15 cellular contexts compared by ENCODE assay signal in the genomic region with DNA sequence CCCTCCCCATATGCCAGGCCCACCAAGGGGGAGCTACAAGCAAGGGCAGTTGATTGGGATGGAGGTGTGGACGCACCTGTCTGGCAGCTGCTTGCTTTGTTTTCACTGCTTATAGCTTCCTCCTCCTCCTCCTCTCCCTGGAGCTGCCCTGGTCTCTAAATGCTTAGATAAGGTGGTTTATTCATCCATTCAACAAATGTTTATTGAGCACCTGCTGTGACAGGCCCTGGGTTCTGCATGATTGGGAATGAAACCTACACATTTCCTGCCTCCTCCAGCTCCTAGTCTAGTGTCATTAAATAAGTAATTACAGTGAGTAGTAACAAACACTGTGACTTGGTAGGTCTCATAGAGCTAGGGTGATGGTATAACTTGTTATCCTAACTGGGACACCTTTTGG. TPM values are rescaled to one million over a fixed set of nuclear protein-coding genes. Genes with fewer than 3 reads are reported as not detected.
A peak's percentile ranks its signal among the peaks of the same experiment; 100 is the strongest.
DNase-seq lines count a peak whose midpoint lies in the region; ATAC-seq, FAIRE-seq and TF ChIP-seq lines count a peak whose summit lies in the region.
"Had no signal": no experiment of that assay in that cellular context is flagged by ENCODE, and none has a peak within 500 bp of the region (broad histone marks: within the 10 kb centered on the region; RNA-seq: fewer than 3 reads in every experiment).

No MANE protein-coding gene starts in this region.

- H3K4me3 Mint-ChIP-seq in memory B cell, result no peak overlapping the region
- H3K4me3 Mint-ChIP-seq: activated CD4-positive, alpha-beta T cell treated with anti-CD3 and anti-CD28 coated beads, Interleukin-2, amount 10 ng/mL, durations not matched to agents 24 days and 14 days; brain; stimulated activated effector memory CD8-positive, alpha-beta T cell treated with anti-CD3 and anti-CD28 coated beads, Interleukin-12 subunit alpha, Interleukin-12 subunit beta, amount 100 ng/mL, for 72 hours had no signal

- no peaks in the 10 kb centered on the region for H3K36me3 Mint-ChIP-seq in memory B cell
- H3K36me3 Mint-ChIP-seq: brain; stimulated activated effector memory CD8-positive, alpha-beta T cell treated with anti-CD3 and anti-CD28 coated beads, Interleukin-12 subunit alpha, Interleukin-12 subunit beta, amount 100 ng/mL, for 72 hours had no signal

- no peaks in the 10 kb centered on the region for H3K9me3 Mint-ChIP-seq in memory B cell
- H3K9me3 Mint-ChIP-seq: activated CD4-positive, alpha-beta T cell treated with anti-CD3 and anti-CD28 coated beads, Interleukin-2, amount 10 ng/mL, durations not matched to agents 24 days and 14 days; brain; stimulated activated effector memory CD8-positive, alpha-beta T cell treated with anti-CD3 and anti-CD28 coated beads, Interleukin-12 subunit alpha, Interleukin-12 subunit beta, amount 100 ng/mL, for 72 hours had no signal

- H3K4me1 Mint-ChIP-seq in memory B cell, result peaks cover 27% of the 10 kb centered on the region
- H3K4me1 Mint-ChIP-seq: brain had no signal

- no peak for TF ChIP-seq CTCF in kidney (IDR thresholded peaks at IDR 0.05; ENCODE audit: borderline replicate concordance, extremely low read depth, insufficient read depth)

- no peak for FAIRE-seq in kidney (lab: Jason Lieb, UNC)

- TF ChIP-seq EP300 in Ishikawa (IDR thresholded peaks at IDR 0.05; ENCODE audit: borderline replicate concordance), result peak; percentile 65; the same call in 1 of the 2 replicates

- H3K27ac Mint-ChIP-seq in memory B cell, result peak overlapping the region; percentile 9
- H3K27ac Mint-ChIP-seq: progenitor cell of endocrine pancreas had no signal

- H3K9me3 ChIP-seq in kidney (ENCODE audit: control insufficient read depth in 1 of 2, low read length in 2 of 2), result no peaks in the 10 kb centered on the region

- H3K4me1 ChIP-seq in kidney (ENCODE audit: control insufficient read depth in 1 of 2, insufficient read depth in 1 of 2, low read depth in 1 of 2, low read length in 2 of 2), result no peaks in the 10 kb centered on the region

- H3K27ac ChIP-seq in kidney (ENCODE audit: low read depth in 2 of 2, low read length in 2 of 2), result no peak overlapping the region
- H3K27ac ChIP-seq: epithelial cell of prostate had no signal

- no peaks in the 10 kb centered on the region for H3K36me3 ChIP-seq in kidney (ENCODE audit: control insufficient read depth in 1 of 2, insufficient read depth in 2 of 2, low read length in 2 of 2)

- peaks cover 1% of the 10 kb centered on the region for H3K27me3 Mint-ChIP-seq in memory B cell
- H3K27me3 Mint-ChIP-seq: progenitor cell of endocrine pancreas had no signal

- intact Hi-C loops in kidney (cut with DNase I), result no loop called here

- ATAC-seq in memory B cell (ENCODE audit: low read depth) (no peak), HG03108 (IDR thresholded peaks at IDR 0.05; ENCODE audit: unreplicated experiment) (no peak), HG02763 (IDR thresholded peaks at IDR 0.05; ENCODE audit: unreplicated experiment) (no peak)
- ATAC-seq: stimulated activated effector memory CD8-positive, alpha-beta T cell treated with anti-CD3 and anti-CD28 coated beads, Interleukin-12 subunit alpha, Interleukin-12 subunit beta, amount 100 ng/mL, for 72 hours had no signal

- no peak overlapping the region for H3K4me3 ChIP-seq in kidney (ENCODE audit: low read length in 2 of 2)

- H3K9ac ChIP-seq in kidney (ENCODE audit: low read length in 2 of 2), result no peak overlapping the region

- TF ChIP-seq RAD21 in Ishikawa (IDR thresholded peaks at IDR 0.05; ENCODE audit: low read depth), result no peak

- DNase-seq in COR-L47 (lab: John Stamatoyannopoulos, UW), result peak; percentile 81
- peak; percentile 95 for DNase-seq in NCI-H748 treated with DMSO at 0.1 percent for 48 hours (lab: John Stamatoyannopoulos, UW)
- no peak for DNase-seq in memory B cell (ENCODE audit: low spot score in 2 of 2)
- DNase-seq in NCI-H128 (lab: John Stamatoyannopoulos, UW; ENCODE audit: unreplicated experiment), result no peak
- DNase-seq in kidney, result no peak
- DNase-seq: activated gamma-delta T cell treated with Interleukin-2 at 50 U/mL for 16 hours, C1 segment of cervical spinal cord had no signal

TF ChIP-seq in Ishikawa, 13 proteins besides CTCF, POLR2A, EP300 and RAD21:
- TF ChIP-seq TEAD4 (IDR thresholded peaks at IDR 0.05) (peak; percentile 75), NFIC (IDR thresholded peaks at IDR 0.05) (peak; percentile 66), EGR1 (IDR thresholded peaks at IDR 0.05) (0 out of 2 replicates have a peak, but pooled peaks have one; percentile 28), ZBTB7A (IDR thresholded peaks at IDR 0.05; ENCODE audit: low read depth) (no peak), TCF12 (IDR thresholded peaks at IDR 0.05; ENCODE audit: low read depth) (peak; percentile 79), CEBPB (IDR thresholded peaks at IDR 0.05) (no peak)
- TF ChIP-seq, protein P1, sequence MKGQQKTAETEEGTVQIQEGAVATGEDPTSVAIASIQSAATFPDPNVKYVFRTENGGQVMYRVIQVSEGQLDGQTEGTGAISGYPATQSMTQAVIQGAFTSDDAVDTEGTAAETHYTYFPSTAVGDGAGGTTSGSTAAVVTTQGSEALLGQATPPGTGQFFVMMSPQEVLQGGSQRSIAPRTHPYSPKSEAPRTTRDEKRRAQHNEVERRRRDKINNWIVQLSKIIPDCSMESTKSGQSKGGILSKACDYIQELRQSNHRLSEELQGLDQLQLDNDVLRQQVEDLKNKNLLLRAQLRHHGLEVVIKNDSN (IDR thresholded peaks at IDR 0.05), result peak; percentile 29; the same call in 1 of the 2 replicates

RNA-seq across cellular contexts. Expression of gene MAP3K14, which starts 17.4 kb away (rescaled TPM):
- 24.5 TPM for total RNA-seq in kidney
- polyA plus RNA-seq in kidney (ENCODE audit: insufficient read depth, low read depth, low replicate concordance), result 7.6 TPM

Comparison
In these comparisons a context has a peak if more than half of its experiments do, and no peak if none do; other contexts are left out.
1. DNase-seq: peak in COR-L47 (single experiment) and NCI-H748 treated with DMSO at 0.1 percent for 48 hours (single experiment); none in memory B cell (0 of 2), NCI-H128 (single experiment) and kidney (single experiment).